In genomic region chr11:71240061-71240690, GRCh38 we compare ENCODE assay signal across 2 cellular contexts.
TF ChIP-seq lines count a peak whose summit lies in the region.

No MANE protein-coding gene starts in this region.

TF ChIP-seq in A549, 52 proteins besides CTCF, POLR2A, EP300 and RAD21 (continued from another document):
- TF ChIP-seq ATOH8 (CRISPR knock-in tag; IDR thresholded peaks at IDR 0.05; ENCODE audit: low read depth): no peak
- TF ChIP-seq FOSB (CRISPR knock-in tag; IDR thresholded peaks at IDR 0.05): no peak
- TF ChIP-seq MAZ (IDR thresholded peaks at IDR 0.05; ENCODE audit: borderline replicate concordance, low read depth, low read length): no peak
- TF ChIP-seq, protein P1, sequence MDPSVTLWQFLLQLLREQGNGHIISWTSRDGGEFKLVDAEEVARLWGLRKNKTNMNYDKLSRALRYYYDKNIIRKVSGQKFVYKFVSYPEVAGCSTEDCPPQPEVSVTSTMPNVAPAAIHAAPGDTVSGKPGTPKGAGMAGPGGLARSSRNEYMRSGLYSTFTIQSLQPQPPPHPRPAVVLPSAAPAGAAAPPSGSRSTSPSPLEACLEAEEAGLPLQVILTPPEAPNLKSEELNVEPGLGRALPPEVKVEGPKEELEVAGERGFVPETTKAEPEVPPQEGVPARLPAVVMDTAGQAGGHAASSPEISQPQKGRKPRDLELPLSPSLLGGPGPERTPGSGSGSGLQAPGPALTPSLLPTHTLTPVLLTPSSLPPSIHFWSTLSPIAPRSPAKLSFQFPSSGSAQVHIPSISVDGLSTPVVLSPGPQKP (IDR thresholded peaks at IDR 0.05; ENCODE audit: low read depth, low read length): no peak
- no peak for TF ChIP-seq POLR2AphosphoS2 (conservative IDR thresholded peaks at IDR 0.05; ENCODE audit: low read length)
- TF ChIP-seq JUNB (IDR thresholded peaks at IDR 0.05): no peak
- no peak for TF ChIP-seq RCOR1 (IDR thresholded peaks at IDR 0.05; ENCODE audit: low read depth, low read length)
- TF ChIP-seq KDM1A (IDR thresholded peaks at IDR 0.05; ENCODE audit: low read depth): no peak
- no peak for TF ChIP-seq SREBF2 (IDR thresholded peaks at IDR 0.05)
- no peak for TF ChIP-seq EHMT2 (IDR thresholded peaks at IDR 0.05; ENCODE audit: low read depth)
- TF ChIP-seq HEYL (CRISPR knock-in tag; IDR thresholded peaks at IDR 0.05): no peak
- TF ChIP-seq BCL3 (IDR thresholded peaks at IDR 0.05): no peak
- no peak for TF ChIP-seq RARB (CRISPR knock-in tag; IDR thresholded peaks at IDR 0.05)
- no peak for TF ChIP-seq HOXB5 (CRISPR knock-in tag; IDR thresholded peaks at IDR 0.05)

TF ChIP-seq in IMR-90, 13 proteins besides CTCF, POLR2A, EP300 and RAD21 (continued from another document):
- TF ChIP-seq, protein P1 (IDR thresholded peaks at IDR 0.05; ENCODE audit: borderline replicate concordance, low read depth, low read length): no peak
- TF ChIP-seq SMC3 (IDR thresholded peaks at IDR 0.05; ENCODE audit: low read depth, low read length) (no peak), BHLHE40 (IDR thresholded peaks at IDR 0.05; ENCODE audit: low read depth, low read length) (no peak), FOS (IDR thresholded peaks at IDR 0.05; ENCODE audit: low read depth, low read length) (no peak), RFX5 (IDR thresholded peaks at IDR 0.05; ENCODE audit: low read depth, low read length) (no peak), MAFK (IDR thresholded peaks at IDR 0.05; ENCODE audit: low read depth, low read length) (no peak)
- TF ChIP-seq, protein P2, sequence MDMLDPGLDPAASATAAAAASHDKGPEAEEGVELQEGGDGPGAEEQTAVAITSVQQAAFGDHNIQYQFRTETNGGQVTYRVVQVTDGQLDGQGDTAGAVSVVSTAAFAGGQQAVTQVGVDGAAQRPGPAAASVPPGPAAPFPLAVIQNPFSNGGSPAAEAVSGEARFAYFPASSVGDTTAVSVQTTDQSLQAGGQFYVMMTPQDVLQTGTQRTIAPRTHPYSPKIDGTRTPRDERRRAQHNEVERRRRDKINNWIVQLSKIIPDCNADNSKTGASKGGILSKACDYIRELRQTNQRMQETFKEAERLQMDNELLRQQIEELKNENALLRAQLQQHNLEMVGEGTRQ (IDR thresholded peaks at IDR 0.05; ENCODE audit: low read depth, low read length): no peak
